In genomic region chr20:44714701-44715494, GRCh38 we compare ENCODE assay signal across 9 cellular contexts. TPM values are rescaled to one million over a fixed set of nuclear protein-coding genes. Genes with fewer than 3 reads are reported as not detected.
DNase-seq lines count a peak whose midpoint lies in the region; ATAC-seq and TF ChIP-seq lines count a peak whose summit lies in the region.
"Had no signal": no experiment of that assay in that cellular context is flagged by ENCODE, and none has a peak within 500 bp of the region (broad histone marks: within the 10 kb centered on the region; RNA-seq: fewer than 3 reads in every experiment).

TSS of gene CCN5 (plus strand) at chr20:44715369. CDS start at chr20:44715391, 22 bp downstream.

- ATAC-seq in SK-N-SH treated with all-trans-retinoic acid at 6 μM for 48 hours (peak; percentile 95), foreskin keratinocyte (peak; percentile 78), HG03025 (IDR thresholded peaks at IDR 0.05; ENCODE audit: low FRiP score, unreplicated experiment) (no peak), HG03159 (IDR thresholded peaks at IDR 0.05; ENCODE audit: unreplicated experiment) (no peak)

- TF ChIP-seq CTCF in HEK293 (tag by site-specific recombination; IDR thresholded peaks at IDR 0.05): no peak
- no peak for TF ChIP-seq CTCF in foreskin keratinocyte (conservative IDR thresholded peaks at IDR 0.05)

- POLR2A ChIA-PET in HEK293 (lab: Yijun Ruan, JAX): interaction anchor here (1.2 kb wide), 2 partner anchors 17 to 23 kb away, joined by 3 to 5 read pairs; no protein-coding TSS in a partner anchor

- peak in 1 of 2 donors; percentile 63 for DNase-seq in foreskin keratinocyte
- DNase-seq in putamen (ENCODE audit: low spot score): peak; percentile 58
- no peak for DNase-seq in NCI-H2107 treated with DMSO at 0.1 percent for 48 hours (lab: John Stamatoyannopoulos, UW; ENCODE audit: unreplicated experiment)
- no peak for DNase-seq in stimulated activated naive CD4-positive, alpha-beta T cell treated with Interleukin-2 at 50 U/mL for 16 hours (lab: John Stamatoyannopoulos, UW)
- DNase-seq: stimulated activated naive B cell treated with anti-CD40 and anti-IgM and Interleukin-4, amounts not matched to agents 10 μg/mL and 1 μg/mL and 100 μg/mL, for 72 hours had no signal

- CTCF ChIA-PET in HEK293 (lab: Yijun Ruan, JAX): interaction anchor here (0.7 to 1.4 kb wide), 8 partner anchors 9 to 35 kb away, joined by 3 to 5 read pairs (median 3); no protein-coding TSS in a partner anchor

- no peak within 1 kb of the TSS for H3K4me3 ChIP-seq in HEK293 (ENCODE audit: low read depth, low read length)

- H3K4me1 ChIP-seq in HEK293 (ENCODE audit: control insufficient read depth, insufficient read depth, low read length): no peaks in the 10 kb centered on the region
- no peaks in the 10 kb centered on the region for H3K4me1 ChIP-seq in foreskin keratinocyte

- H3K36me3 ChIP-seq in HEK293 (ENCODE audit: control insufficient read depth in 2 of 2, insufficient read depth in 1 of 2, low read length in 2 of 2): peaks cover 0 to 3% of the 10 kb centered on the region in 2 experiments; a peak in 1 of 3 replicates

- no peaks in the 10 kb centered on the region for H3K9me3 ChIP-seq in HEK293 (ENCODE audit: control insufficient read depth, insufficient read depth, low read depth, low read length)

- no peak within 1 kb of the TSS for H3K27ac ChIP-seq in HEK293 (ENCODE audit: extremely low read depth, low read depth, low read length)
- H3K27ac ChIP-seq in foreskin keratinocyte: no peak within 1 kb of the TSS

- H3K27me3 ChIP-seq in foreskin keratinocyte: peaks cover 26% of the 10 kb centered on the region

TF ChIP-seq in HEK293, 187 proteins besides CTCF, POLR2A, EP300 and RAD21 (continues in another document):
- TF ChIP-seq IKZF3 (tag by site-specific recombination; IDR thresholded peaks at IDR 0.05) (peak; percentile 48; the same call in 1 of the 2 replicates), KLF10 (tag by site-specific recombination; IDR thresholded peaks at IDR 0.05) (peak; percentile 96), ZNF121 (tag by site-specific recombination; IDR thresholded peaks at IDR 0.05) (no peak), ZNF19 (tag by site-specific recombination; IDR thresholded peaks at IDR 0.05; ENCODE audit: low read depth) (no peak), KLF1 (tag by site-specific recombination; IDR thresholded peaks at IDR 0.05) (peak; percentile 79; the same call in 1 of the 2 replicates)
- TF ChIP-seq, protein P1, sequence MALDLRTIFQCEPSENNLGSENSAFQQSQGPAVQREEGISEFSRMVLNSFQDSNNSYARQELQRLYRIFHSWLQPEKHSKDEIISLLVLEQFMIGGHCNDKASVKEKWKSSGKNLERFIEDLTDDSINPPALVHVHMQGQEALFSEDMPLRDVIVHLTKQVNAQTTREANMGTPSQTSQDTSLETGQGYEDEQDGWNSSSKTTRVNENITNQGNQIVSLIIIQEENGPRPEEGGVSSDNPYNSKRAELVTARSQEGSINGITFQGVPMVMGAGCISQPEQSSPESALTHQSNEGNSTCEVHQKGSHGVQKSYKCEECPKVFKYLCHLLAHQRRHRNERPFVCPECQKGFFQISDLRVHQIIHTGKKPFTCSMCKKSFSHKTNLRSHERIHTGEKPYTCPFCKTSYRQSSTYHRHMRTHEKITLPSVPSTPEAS (tag by site-specific recombination; IDR thresholded peaks at IDR 0.05): peak; percentile 95
- TF ChIP-seq, protein P2, sequence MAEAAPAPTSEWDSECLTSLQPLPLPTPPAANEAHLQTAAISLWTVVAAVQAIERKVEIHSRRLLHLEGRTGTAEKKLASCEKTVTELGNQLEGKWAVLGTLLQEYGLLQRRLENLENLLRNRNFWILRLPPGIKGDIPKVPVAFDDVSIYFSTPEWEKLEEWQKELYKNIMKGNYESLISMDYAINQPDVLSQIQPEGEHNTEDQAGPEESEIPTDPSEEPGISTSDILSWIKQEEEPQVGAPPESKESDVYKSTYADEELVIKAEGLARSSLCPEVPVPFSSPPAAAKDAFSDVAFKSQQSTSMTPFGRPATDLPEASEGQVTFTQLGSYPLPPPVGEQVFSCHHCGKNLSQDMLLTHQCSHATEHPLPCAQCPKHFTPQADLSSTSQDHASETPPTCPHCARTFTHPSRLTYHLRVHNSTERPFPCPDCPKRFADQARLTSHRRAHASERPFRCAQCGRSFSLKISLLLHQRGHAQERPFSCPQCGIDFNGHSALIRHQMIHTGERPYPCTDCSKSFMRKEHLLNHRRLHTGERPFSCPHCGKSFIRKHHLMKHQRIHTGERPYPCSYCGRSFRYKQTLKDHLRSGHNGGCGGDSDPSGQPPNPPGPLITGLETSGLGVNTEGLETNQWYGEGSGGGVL (tag by site-specific recombination; IDR thresholded peaks at IDR 0.05): peak; percentile 37; the same call in 1 of the 2 replicates

TF ChIP-seq in SK-N-SH treated with all-trans-retinoic acid at 6 μM for 48 hours, 23 proteins besides CTCF, POLR2A, EP300 and RAD21 (continues in another document):
- TF ChIP-seq, protein P3, sequence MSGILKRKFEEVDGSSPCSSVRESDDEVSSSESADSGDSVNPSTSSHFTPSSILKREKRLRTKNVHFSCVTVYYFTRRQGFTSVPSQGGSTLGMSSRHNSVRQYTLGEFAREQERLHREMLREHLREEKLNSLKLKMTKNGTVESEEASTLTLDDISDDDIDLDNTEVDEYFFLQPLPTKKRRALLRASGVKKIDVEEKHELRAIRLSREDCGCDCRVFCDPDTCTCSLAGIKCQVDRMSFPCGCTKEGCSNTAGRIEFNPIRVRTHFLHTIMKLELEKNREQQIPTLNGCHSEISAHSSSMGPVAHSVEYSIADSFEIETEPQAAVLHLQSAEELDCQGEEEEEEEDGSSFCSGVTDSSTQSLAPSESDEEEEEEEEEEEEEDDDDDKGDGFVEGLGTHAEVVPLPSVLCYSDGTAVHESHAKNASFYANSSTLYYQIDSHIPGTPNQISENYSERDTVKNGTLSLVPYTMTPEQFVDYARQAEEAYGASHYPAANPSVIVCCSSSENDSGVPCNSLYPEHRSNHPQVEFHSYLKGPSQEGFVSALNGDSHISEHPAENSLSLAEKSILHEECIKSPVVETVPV (CRISPR knock-in tag; IDR thresholded peaks at IDR 0.05): no peak
- TF ChIP-seq PATZ1 (CRISPR knock-in tag; IDR thresholded peaks at IDR 0.05; ENCODE audit: borderline replicate concordance) (no peak), ZC3H10 (CRISPR knock-in tag; IDR thresholded peaks at IDR 0.05) (no peak), ARNTL (CRISPR knock-in tag; IDR thresholded peaks at IDR 0.05; ENCODE audit: borderline replicate concordance, low read depth) (no peak), OSR1 (CRISPR knock-in tag; IDR thresholded peaks at IDR 0.05) (no peak), TOX (CRISPR knock-in tag; IDR thresholded peaks at IDR 0.05; ENCODE audit: borderline replicate concordance) (no peak), ZNF8 (CRISPR knock-in tag; IDR thresholded peaks at IDR 0.05) (no peak), ISL1 (CRISPR knock-in tag; IDR thresholded peaks at IDR 0.05) (no peak), POU6F1 (CRISPR knock-in tag; IDR thresholded peaks at IDR 0.05; ENCODE audit: borderline replicate concordance, low read depth) (no peak), ZFP3 (CRISPR knock-in tag; IDR thresholded peaks at IDR 0.05) (no peak), PPARA (CRISPR knock-in tag; IDR thresholded peaks at IDR 0.05; ENCODE audit: borderline replicate concordance) (no peak), ESRRG (CRISPR knock-in tag; IDR thresholded peaks at IDR 0.05) (no peak), TCF4 (CRISPR knock-in tag; IDR thresholded peaks at IDR 0.05; ENCODE audit: borderline replicate concordance) (no peak), CSDC2 (CRISPR knock-in tag; IDR thresholded peaks at IDR 0.05) (no peak), ZNF565 (CRISPR knock-in tag; conservative IDR thresholded peaks at IDR 0.05; ENCODE audit: low read depth) (no peak)
- TF ChIP-seq, protein P4, sequence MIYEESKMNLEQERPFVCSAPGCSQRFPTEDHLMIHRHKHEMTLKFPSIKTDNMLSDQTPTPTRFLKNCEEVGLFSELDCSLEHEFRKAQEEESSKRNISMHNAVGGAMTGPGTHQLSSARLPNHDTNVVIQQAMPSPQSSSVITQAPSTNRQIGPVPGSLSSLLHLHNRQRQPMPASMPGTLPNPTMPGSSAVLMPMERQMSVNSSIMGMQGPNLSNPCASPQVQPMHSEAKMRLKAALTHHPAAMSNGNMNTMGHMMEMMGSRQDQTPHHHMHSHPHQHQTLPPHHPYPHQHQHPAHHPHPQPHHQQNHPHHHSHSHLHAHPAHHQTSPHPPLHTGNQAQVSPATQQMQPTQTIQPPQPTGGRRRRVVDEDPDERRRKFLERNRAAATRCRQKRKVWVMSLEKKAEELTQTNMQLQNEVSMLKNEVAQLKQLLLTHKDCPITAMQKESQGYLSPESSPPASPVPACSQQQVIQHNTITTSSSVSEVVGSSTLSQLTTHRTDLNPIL (CRISPR knock-in tag; IDR thresholded peaks at IDR 0.05; ENCODE audit: low read depth): no peak

RNA-seq across cellular contexts. Expression of gene CCN5, which starts in this region (rescaled TPM):
- not detected in 2 replicates for total RNA-seq in foreskin keratinocyte
- polyA plus RNA-seq in foreskin keratinocyte: not detected in 2 replicates

Comparison
In these comparisons a context has a peak if more than half of its experiments do, and no peak if none do; other contexts are left out.
1. Peak in ATAC-seq in foreskin keratinocyte; RNA of the gene not detected or under 1 TPM.
2. Of the 2 proteins assayed by ChIP-seq in both HEK293 and SK-N-SH treated with all-trans-retinoic acid at 6 μM for 48 hours: peak only in HEK293: PATZ1; only in SK-N-SH treated with all-trans-retinoic acid at 6 μM for 48 hours: none; in both: none; in neither: 1.